ENCODE assay signal across 19 cellular contexts in genomic region chr7:159109092-159110035, GRCh38. TPM values are rescaled to one million over a fixed set of nuclear protein-coding genes. Genes with fewer than 3 reads are reported as not detected.
A peak's percentile ranks its signal among the peaks of the same experiment; 100 is the strongest.
DNase-seq lines count a peak whose midpoint lies in the region; ATAC-seq, FAIRE-seq and TF ChIP-seq lines count a peak whose summit lies in the region.
"Had no signal": no experiment of that assay in that cellular context is flagged by ENCODE, and none has a peak within 500 bp of the region (broad histone marks: within the 10 kb centered on the region; RNA-seq: fewer than 3 reads in every experiment).

No MANE protein-coding gene starts in this region.

- H3K27ac ChIP-seq in MM.1S (ENCODE audit: low read length) (no peak overlapping the region), K562 (ENCODE audit: extremely low read depth, low read depth, low read length) (no peak overlapping the region)
- H3K27ac ChIP-seq: BLaER1 treated with 17β-estradiol and CSF1 and Interleukin-3, amounts not matched to agents 10 nM and 100 nM; SJSA1; testis had no signal

- H3K9me2 ChIP-seq in MM.1S (replicated peaks; ENCODE audit: insufficient read depth, low read length): no peaks in the 10 kb centered on the region

- no TSS peak for BruUV-seq in K562 (replicated peaks; lab: Mats Ljungman, UMichigan)

- no peak for TF ChIP-seq POLR2A in K562 (conservative IDR thresholded peaks at IDR 0.05)

- no peak for TF ChIP-seq EP300 in K562 (IDR thresholded peaks at IDR 0.05; ENCODE audit: low read length)

- no peaks in the 10 kb centered on the region for H3K36me3 ChIP-seq in MM.1S (replicated peaks; ENCODE audit: insufficient read depth, low read length)
- H3K36me3 ChIP-seq in K562 (ENCODE audit: control insufficient read depth, insufficient read depth, low read length): no peaks in the 10 kb centered on the region
- H3K36me3 ChIP-seq: BLaER1 treated with 17β-estradiol and CSF1 and Interleukin-3, amounts not matched to agents 10 nM and 100 nM; SJSA1 had no signal

- no peaks in the 10 kb centered on the region for H3K4me1 ChIP-seq in MM.1S (ENCODE audit: low read length)
- H3K4me1 ChIP-seq in K562 (replicated peaks in 1 of 2; ENCODE audit: control insufficient read depth in 2 of 2, insufficient read depth in 2 of 2, low read length in 2 of 2): peaks cover 0 to 13% of the 10 kb centered on the region in 2 experiments; a peak in 2 of 5 replicates
- H3K4me1 ChIP-seq: SJSA1 had no signal

- H3K4me3 ChIP-seq in MM.1S (ENCODE audit: low read length) (no peak overlapping the region), K562 (no peak overlapping the region)
- H3K4me3 ChIP-seq: BLaER1 treated with 17β-estradiol and CSF1 and Interleukin-3, amounts not matched to agents 10 nM and 100 nM; SJSA1; testis had no signal

- H3K9me3 ChIP-seq in MM.1S (replicated peaks; ENCODE audit: insufficient read depth, low read length) (no peaks in the 10 kb centered on the region), K562 (replicated peaks; ENCODE audit: control insufficient read depth, insufficient read depth, low read depth, low read length) (no peaks in the 10 kb centered on the region)
- H3K9me3 ChIP-seq: BLaER1 treated with 17β-estradiol and CSF1 and Interleukin-3, amounts not matched to agents 10 nM and 100 nM; SJSA1; testis had no signal

- POLR2A ChIA-PET in K562 (lab: Yijun Ruan, JAX): no interaction called here

- no peak overlapping the region for H2AFZ ChIP-seq in MM.1S (ENCODE audit: low read length)
- no peak overlapping the region for H2AFZ ChIP-seq in K562 (ENCODE audit: low read depth, low read length)

- 1% methylated on average over 17 of the region's 17 CpGs for WGBS in K562 (ENCODE audit: insufficient coverage, low coverage, missing lambda C conversion rate)

- no peak for FAIRE-seq in K562 (lab: Jason Lieb, UNC)
- FAIRE-seq in RCC 7860 (lab: Jason Lieb, UNC): no peak
- FAIRE-seq: colon, frontal cortex had no signal

- H3K79me2 ChIP-seq in MM.1S (ENCODE audit: low read length) (no peaks in the 10 kb centered on the region), K562 (ENCODE audit: control insufficient read depth, insufficient read depth, low read length) (no peaks in the 10 kb centered on the region)

- no peak for TF ChIP-seq CTCF in MM.1S (IDR thresholded peaks at IDR 0.05; ENCODE audit: low read length)
- no peak for TF ChIP-seq CTCF in K562 (IDR thresholded peaks at IDR 0.05 in 2 of 3, conservative IDR thresholded peaks at IDR 0.05 in 1 of 3; ENCODE audit: insufficient read depth in 2 of 3, low read depth in 1 of 3, low read length in 3 of 3)
- no peak for TF ChIP-seq CTCF in omental fat pad (IDR thresholded peaks at IDR 0.05)

- H3K27me3 ChIP-seq in MM.1S (replicated peaks; ENCODE audit: insufficient read depth, low read length): peaks cover 9% of the 10 kb centered on the region; the same call in 1 of the 2 replicates
- peaks cover 55 to 85% of the 10 kb centered on the region in 2 experiments for H3K27me3 ChIP-seq in K562 (ENCODE audit: control insufficient read depth in 2 of 2, insufficient read depth in 2 of 2, low read length in 2 of 2)
- H3K27me3 ChIP-seq: SJSA1, testis had no signal

- intact Hi-C loops in K562 (cut with micrococcal nuclease): no loop called here

- TF ChIP-seq RAD21 in K562 (CRISPR knock-in tag; conservative IDR thresholded peaks at IDR 0.05 in 1 of 2, IDR thresholded peaks at IDR 0.05 in 1 of 2): no peak

- in situ Hi-C loops in K562 (cut with MboI): no loop called here

- no peaks in the 10 kb centered on the region for H4K20me1 ChIP-seq in MM.1S (ENCODE audit: insufficient read depth, low read length)
- H4K20me1 ChIP-seq in K562 (replicated peaks; ENCODE audit: control insufficient read depth, insufficient read depth, low read length): peaks cover 19% of the 10 kb centered on the region; the same call in 1 of the 2 replicates
- H4K20me1 ChIP-seq: BLaER1 treated with 17β-estradiol and CSF1 and Interleukin-3, amounts not matched to agents 10 nM and 100 nM had no signal

- DNase-seq in HT-29 (ENCODE audit: low spot score): peak; percentile 21
- peak; percentile 18 for DNase-seq in MM.1S
- no peak for DNase-seq in K562 (ENCODE audit: extremely low read depth in 1 of 4, low spot score in 3 of 4)
- DNase-seq in omental fat pad (ENCODE audit: low spot score): no peak
- no peak for DNase-seq in RCC 7860 (ENCODE audit: low spot score)
- DNase-seq: activated CD4-positive, alpha-beta memory T cell treated with anti-CD3 and anti-CD28 coated beads for 36 hours; activated T-cell treated with anti-CD3 and anti-CD28 coated beads, Interleukin-2, amount 50 U/mL, for 4 hours; amygdala; Karpas-422; NCI-H2107; stimulated activated CD4-positive, alpha-beta T cell treated with anti-CD3 and anti-CD28 coated beads, Interleukin-4, amount 100 ng/mL, for 1 hour; stimulated activated CD8-positive, alpha-beta memory T cell treated with anti-CD3 and anti-CD28 coated beads, Interleukin-4, amount 100 ng/mL, for 48 hours; testis had no signal

- ATAC-seq in K562 (no peak), omental fat pad (ENCODE audit: low FRiP score) (peak; percentile 46), GM18873 (IDR thresholded peaks at IDR 0.05; ENCODE audit: low FRiP score, unreplicated experiment) (no peak), HG02840 (IDR thresholded peaks at IDR 0.05; ENCODE audit: low FRiP score, unreplicated experiment) (no peak)
- ATAC-seq: activated T-cell treated with anti-CD3 and anti-CD28 coated beads, Interleukin-2, amount 50 U/mL, for 4 hours had no signal

- H3K9me1 ChIP-seq in K562 (ENCODE audit: control insufficient read depth, insufficient read depth, low read length): no peaks in the 10 kb centered on the region

- no peak overlapping the region for H3K4me2 ChIP-seq in MM.1S (ENCODE audit: low read depth, low read length)
- H3K4me2 ChIP-seq in K562 (ENCODE audit: insufficient read depth, low read length): no peak overlapping the region
- H3K4me2 ChIP-seq: BLaER1 treated with 17β-estradiol and CSF1 and Interleukin-3, amounts not matched to agents 10 nM and 100 nM had no signal

- no peaks in the 10 kb centered on the region for H3F3A ChIP-seq in MM.1S (ENCODE audit: insufficient read depth, low read length)

- CTCF ChIA-PET in K562 (lab: Yijun Ruan, JAX; ENCODE audit: low intra/inter-chr PET ratio): no interaction called here

- H3K9ac ChIP-seq in MM.1S (ENCODE audit: low read length) (no peak overlapping the region), K562 (ENCODE audit: insufficient read depth in 1 of 2, low read depth in 2 of 2, low read length in 2 of 2) (no peak overlapping the region)
- H3K9ac ChIP-seq: BLaER1 treated with 17β-estradiol and CSF1 and Interleukin-3, amounts not matched to agents 10 nM and 100 nM had no signal

TF ChIP-seq in K562, 482 proteins besides CTCF, POLR2A, EP300 and RAD21:
- TF ChIP-seq SMAD3 (CRISPR knock-in tag; conservative IDR thresholded peaks at IDR 0.05): no peak
- 0 out of 2 replicates have a peak, but pooled peaks have one; percentile 23 for TF ChIP-seq BHLHE40 (IDR thresholded peaks at IDR 0.05; ENCODE audit: low read length)
- no peak for TF ChIP-seq HMG20B (CRISPR knock-in tag; IDR thresholded peaks at IDR 0.05)
- TF ChIP-seq ZBTB49 (CRISPR knock-in tag; IDR thresholded peaks at IDR 0.05; ENCODE audit: borderline replicate concordance): no peak
- TF ChIP-seq NFIC (IDR thresholded peaks at IDR 0.05): peak; percentile 67
- no peak for TF ChIP-seq DMBX1 (CRISPR knock-in tag; IDR thresholded peaks at IDR 0.05; ENCODE audit: borderline replicate concordance)
TF ChIP-seq in K562: peak in this region for 2.

RNA-seq across cellular contexts. Expression of gene VIPR2, which starts 35.3 kb away (rescaled TPM):
- not detected in 2 replicates for total RNA-seq in HT-29 (2014; rRNA removed; shearing (Covaris generic))
- total RNA-seq in K562 (2011; cell fraction: chromatin; rRNA removed; ENCODE audit: low replicate concordance): not detected in 2 replicates
- 0.17 TPM in 1 of 2 replicates, not detected in the other for total RNA-seq in K562 (2011; cell fraction: nucleolus; rRNA removed)
- not detected in 2 replicates for total RNA-seq in K562 (2011; cell fraction: nucleoplasm; rRNA removed)
- total RNA-seq in K562 (2014; rRNA removed) (not detected in 2 replicates), K562 (2014; rRNA removed; fragmentation: Illumina TruSeq; extraction: Trizol) (not detected in 2 replicates), K562 (2015; rRNA removed; fragmentation: Illumina TruSeq; extraction: Trizol) (not detected in 2 replicates), K562 (2021) (0.04 TPM in 1 of 2 replicates, not detected in the other), omental fat pad (10 to 100 TPM in 3 of 4 donors, 1 to 10 TPM in 1; 3.6 to 71.0 (median 24.6) TPM)
- polyA plus RNA-seq in K562 (2011; rRNA removed) (not detected in 2 replicates), K562 (2014; fragmentation: Illumina TruSeq; extraction: Trizol) (not detected in 2 replicates), K562 (2014; fragmentation: Nextera tagmentation; extraction: Ambion mirVana) (not detected), K562 (2014; rRNA removed) (not detected in 2 replicates)
- polyA plus RNA-seq in K562 (2011; cell fraction: cytosol; rRNA removed): not detected in 2 replicates
- not detected in 2 replicates for polyA plus RNA-seq in K562 (2011; cell fraction: nucleus; rRNA removed)
- 0.31 and 0.54 TPM in 2 replicates for polyA plus RNA-seq in K562 (2012)
- not detected in 2 replicates for polyA minus RNA-seq in K562 (2011; rRNA and poly(A)+ RNA removed)
- polyA minus RNA-seq in K562 (2011; cell fraction: cytosol; rRNA and poly(A)+ RNA removed): 0.57 TPM in 1 of 2 replicates, not detected in the other
- polyA minus RNA-seq in K562 (2011; cell fraction: nucleus; rRNA and poly(A)+ RNA removed): 0.11 TPM in 1 of 2 replicates, not detected in the other
- total RNA-seq: SJSA1 had no signal

Comparison
In these comparisons a context has a peak if more than half of its experiments do, and no peak if none do; other contexts are left out.
1. DNase-seq: peak in HT-29 (single experiment) and MM.1S (single experiment); none in K562 (0 of 4), omental fat pad (single experiment) and RCC 7860 (single experiment).